14 cellular contexts compared by ENCODE assay signal in genomic region chr11:20368441-20368840, GRCh38. TPM values are rescaled to one million over a fixed set of nuclear protein-coding genes. Genes with fewer than 3 reads are reported as not detected.
DNase-seq lines count a peak whose midpoint lies in the region; ATAC-seq, FAIRE-seq and TF ChIP-seq lines count a peak whose summit lies in the region.
"Had no signal": no experiment of that assay in that cellular context is flagged by ENCODE, and none has a peak within 500 bp of the region (broad histone marks: within the 10 kb centered on the region; RNA-seq: fewer than 3 reads in every experiment).

No MANE protein-coding gene starts in this region.

- BruUV-seq in HCT116 (replicated peaks; lab: Mats Ljungman, UMichigan), result no TSS peak

- FAIRE-seq in keratinocyte (lab: Jason Lieb, UNC), result peak; percentile 73

- RAD21 ChIA-PET in HCT116 (lab: Charles Lee; ENCODE audit: low non-redundant PET in 1 of 2, low total read pairs in 2 of 2, uncharacterized antibody in 2 of 2, unreplicated experiment in 2 of 2), result no interaction called here

- no peaks in the 10 kb centered on the region for H3K9me2 ChIP-seq in HCT116 (ENCODE audit: insufficient read depth)

- H3K27ac Mint-ChIP-seq in activated T-helper 17 cell treated with anti-CD3 and anti-CD28 coated beads, Interleukin-2, amount 50 U/mL, for 72 hours, result peak overlapping the region; percentile 86
- H3K27ac Mint-ChIP-seq: WTC11 had no signal

- no peaks in the 10 kb centered on the region for H3K27me3 Mint-ChIP-seq in activated T-helper 17 cell treated with anti-CD3 and anti-CD28 coated beads, Interleukin-2, amount 50 U/mL, for 72 hours

- H3K27me3 ChIP-seq in HCT116 (ENCODE audit: insufficient read depth, low read length) (no peaks in the 10 kb centered on the region), keratinocyte (ENCODE audit: control insufficient read depth, extremely low read depth, insufficient read depth, low read length) (no peaks in the 10 kb centered on the region)
- H3K27me3 ChIP-seq: heart right ventricle had no signal

- H3K4me3 Mint-ChIP-seq in activated T-helper 17 cell treated with anti-CD3 and anti-CD28 coated beads, Interleukin-2, amount 50 U/mL, for 72 hours, result peak overlapping the region; percentile 81
- H3K4me3 Mint-ChIP-seq: WTC11 had no signal

- H4K20me1 ChIP-seq in HCT116 (ENCODE audit: insufficient read depth) (no peaks in the 10 kb centered on the region), keratinocyte (ENCODE audit: control insufficient read depth, extremely low read depth, insufficient read depth, low read length) (no peaks in the 10 kb centered on the region)

- CTCF ChIA-PET in HCT116 (lab: Charles Lee), result interaction anchor here (1.9 kb wide), 1 partner anchor 15 kb away, joined by 4 read pairs; no protein-coding TSS in a partner anchor

- H3K4me1 Mint-ChIP-seq in activated T-helper 17 cell treated with anti-CD3 and anti-CD28 coated beads, Interleukin-2, amount 50 U/mL, for 72 hours, result peaks cover 19% of the 10 kb centered on the region

- H3K9ac ChIP-seq in HCT116 (ENCODE audit: low read length) (peak overlapping the region; percentile 37), keratinocyte (ENCODE audit: control insufficient read depth, extremely low read depth, insufficient read depth, low read length) (peak overlapping the region; percentile 63)

- peaks cover 12% of the 10 kb centered on the region; the same call in 1 of the 2 replicates for H3K79me2 ChIP-seq in HCT116 (ENCODE audit: insufficient read depth, low read length)
- H3K79me2 ChIP-seq in keratinocyte (ENCODE audit: control insufficient read depth, insufficient read depth, low read length), result no peaks in the 10 kb centered on the region

- H3K4me1 ChIP-seq in HCT116 (ENCODE audit: control insufficient read depth in 1 of 2, insufficient read depth in 2 of 2, low read length in 2 of 2) (peaks cover 22 to 50% of the 10 kb centered on the region in 2 experiments), keratinocyte (ENCODE audit: control insufficient read depth, extremely low read depth, insufficient read depth, low read length) (peaks cover 34% of the 10 kb centered on the region)

- H3K4me3 ChIP-seq in HCT116 (replicated peaks in 1 of 2; ENCODE audit: low read depth in 1 of 2, low read length in 2 of 2) (no peak overlapping the region), keratinocyte (ENCODE audit: control insufficient read depth in 2 of 3, extremely low read depth in 1 of 3, insufficient read depth in 2 of 3, low read depth in 1 of 3, low read length in 3 of 3) (peak overlapping the region in 1 of 3 experiments; percentile 3)
- H3K4me3 ChIP-seq: heart right ventricle had no signal

- no peaks in the 10 kb centered on the region for H3K9me3 Mint-ChIP-seq in activated T-helper 17 cell treated with anti-CD3 and anti-CD28 coated beads, Interleukin-2, amount 50 U/mL, for 72 hours
- H3K9me3 Mint-ChIP-seq: WTC11 had no signal

- H3K4me2 ChIP-seq in HCT116 (ENCODE audit: low read length) (peak overlapping the region; percentile 67), keratinocyte (ENCODE audit: control insufficient read depth, extremely low read depth, insufficient read depth, low read depth, low read length) (peak overlapping the region; percentile 55)

- peak overlapping the region; percentile 53; the same call in 1 of the 2 replicates for H3K27ac ChIP-seq in HCT116 (ENCODE audit: low read depth, low read length)
- H3K27ac ChIP-seq in keratinocyte (ENCODE audit: control insufficient read depth, insufficient read depth, low read length), result peak overlapping the region; percentile 79
- H3K27ac ChIP-seq: C4-2B had no signal

- dilution Hi-C loops in keratinocyte (cut with MboI; ENCODE audit: extremely low pct_ligation_motif_present, low sequenced_read_pairs), result no loop called here

- no peak for ATAC-seq in HCT116
- no peak for ATAC-seq in activated T-helper 17 cell treated with anti-CD3 and anti-CD28 coated beads, Interleukin-2, amount 50 U/mL, for 72 hours (replicated peaks)
- ATAC-seq in GM18520 (IDR thresholded peaks at IDR 0.05; ENCODE audit: unreplicated experiment), result no peak
- ATAC-seq in Right ventricle myocardium inferior, result no peak
- ATAC-seq: heart right ventricle, WTC11 had no signal

- H3K9me3 ChIP-seq in HCT116 (ENCODE audit: control insufficient read depth in 1 of 2, insufficient read depth in 1 of 2, low read depth in 1 of 2, low read length in 2 of 2) (no peaks in the 10 kb centered on the region), keratinocyte (ENCODE audit: control insufficient read depth, low read depth, low read length) (no peaks in the 10 kb centered on the region)
- H3K9me3 ChIP-seq: heart right ventricle had no signal

- H3K36me3 ChIP-seq in HCT116 (ENCODE audit: control insufficient read depth in 1 of 2, insufficient read depth in 2 of 2, low read length in 2 of 2) (no peaks in the 10 kb centered on the region), keratinocyte (ENCODE audit: control insufficient read depth in 2 of 2, extremely low read depth in 1 of 2, insufficient read depth in 2 of 2, low read length in 2 of 2) (no peaks in the 10 kb centered on the region)

- TF ChIP-seq POLR2A in HCT116 (IDR thresholded peaks at IDR 0.05; ENCODE audit: borderline replicate concordance, extremely low read depth, insufficient read depth, insufficient read length), result no peak

- intact Hi-C loops in HCT116 (cut with micrococcal nuclease) (loop anchor here (1.0 kb wide), 1 partner anchor 19 kb away; the partner anchor contains the start of gene PRMT3), Right ventricle myocardium inferior (cut with DNase I) (no loop called here)

- no peak for TF ChIP-seq CTCF in HCT116 (IDR thresholded peaks at IDR 0.05 in 2 of 3, conservative IDR thresholded peaks at IDR 0.05 in 1 of 3; ENCODE audit: borderline replicate concordance in 1 of 3, insufficient read depth in 1 of 3, low read depth in 2 of 3, low read length in 2 of 3)
- no peak for TF ChIP-seq CTCF in keratinocyte (optimal IDR thresholded peaks at IDR 0.05 in 1 of 3, IDR thresholded peaks at IDR 0.05 in 1 of 3, conservative IDR thresholded peaks at IDR 0.05 in 1 of 3; ENCODE audit: extremely low read depth in 1 of 3, insufficient read depth in 2 of 3, low read length in 3 of 3)

- POLR2A ChIA-PET in HCT116 (lab: Charles Lee), result no interaction called here

- DNase-seq in A172 (ENCODE audit: low spot score) (peak; percentile 35), HCT116 (ENCODE audit: low read depth, low spot score) (no peak), keratinocyte (ENCODE audit: low read depth, low spot score) (peak; percentile 41), COLO668 (lab: John Stamatoyannopoulos, UW; ENCODE audit: unreplicated experiment) (no peak), Right ventricle myocardium inferior (ENCODE audit: missing footprints) (no peak), RKO (ENCODE audit: low spot score) (no peak)
- DNase-seq: heart right ventricle, NCI-H345, posterior cingulate gyrus, trophoblast cell had no signal

- no peak for TF ChIP-seq RAD21 in HCT116 (IDR thresholded peaks at IDR 0.05; ENCODE audit: low read depth)

- H2AFZ ChIP-seq in HCT116 (ENCODE audit: low read depth, low read length, poor library complexity, severe bottlenecking) (no peak overlapping the region), keratinocyte (ENCODE audit: control insufficient read depth, low read length) (no peak overlapping the region)

- peaks cover 89% of the 10 kb centered on the region for H3K36me3 Mint-ChIP-seq in activated T-helper 17 cell treated with anti-CD3 and anti-CD28 coated beads, Interleukin-2, amount 50 U/mL, for 72 hours (ENCODE audit: low read depth)

- H3K9me1 ChIP-seq in keratinocyte (ENCODE audit: control insufficient read depth, extremely low read depth, insufficient read depth, low read length), result no peaks in the 10 kb centered on the region

TF ChIP-seq in HCT116, 20 proteins besides CTCF, POLR2A, EP300 and RAD21:
- TF ChIP-seq, protein P1, sequence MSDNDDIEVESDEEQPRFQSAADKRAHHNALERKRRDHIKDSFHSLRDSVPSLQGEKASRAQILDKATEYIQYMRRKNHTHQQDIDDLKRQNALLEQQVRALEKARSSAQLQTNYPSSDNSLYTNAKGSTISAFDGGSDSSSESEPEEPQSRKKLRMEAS (IDR thresholded peaks at IDR 0.05), result no peak
- no peak for TF ChIP-seq TCF7L2 (IDR thresholded peaks at IDR 0.05; ENCODE audit: borderline replicate concordance, extremely low read depth, insufficient read depth, insufficient read length)
- no peak for TF ChIP-seq YY1 (IDR thresholded peaks at IDR 0.05; ENCODE audit: extremely low read depth, insufficient replicate concordance, low read depth, low read length)
- TF ChIP-seq CBX3 (IDR thresholded peaks at IDR 0.05; ENCODE audit: low read depth), result peak; percentile 30; the same call in 1 of the 2 replicates
- TF ChIP-seq SP1 (IDR thresholded peaks at IDR 0.05; ENCODE audit: low read depth), result peak; percentile 27; the same call in 1 of the 2 replicates

RNA-seq across cellular contexts. Expression of gene HTATIP2, which starts 4.9 kb away (rescaled TPM):
- total RNA-seq in A172 (2014; rRNA removed; shearing (Covaris generic)), result 29.0 and 36.9 TPM in 2 replicates
- total RNA-seq in HCT116 (2021; ENCODE audit: unreplicated experiment) (43.4 TPM), Right ventricle myocardium inferior (23.4 TPM)
- polyA plus RNA-seq in HCT116 (2012), result 28.3 and 40.8 TPM in 2 replicates
- 10 to 100 TPM; 64.9 to 76.5 TPM for total RNA-seq in activated T-helper 17 cell treated with anti-CD3 and anti-CD28 coated beads, Interleukin-2, amount 50 U/mL, for 72 hours
- 34.9 to 46.0 TPM (median 45.1 TPM) in 3 replicates for polyA plus RNA-seq in keratinocyte
- polyA plus RNA-seq in keratinocyte (2011; ENCODE audit: low read depth), result 97.0 TPM
- polyA plus RNA-seq in keratinocyte (2011; cell fraction: cytosol; rRNA removed), result 55.5 and 67.5 TPM in 2 replicates
- polyA plus RNA-seq in keratinocyte (2011; cell fraction: nucleus; rRNA removed), result 37.4 and 45.8 TPM in 2 replicates
- polyA plus RNA-seq in keratinocyte (2012; ENCODE audit: low replicate concordance), result 34.9 and 67.6 TPM in 2 replicates
- 3.1 to 26.9 TPM (median 21.4 TPM) in 3 replicates for polyA minus RNA-seq in keratinocyte
- 26.5 TPM for polyA minus RNA-seq in keratinocyte (2011; cell fraction: cytosol; rRNA and poly(A)+ RNA removed)
- 9.2 and 16.6 TPM in 2 replicates for polyA minus RNA-seq in keratinocyte (2011; cell fraction: nucleus; rRNA and poly(A)+ RNA removed)

RNA-seq across cellular contexts. Expression of gene PRMT3, which starts 19.1 kb away (rescaled TPM):
- 49.9 and 61.5 TPM in 2 replicates for total RNA-seq in A172 (2014; rRNA removed; shearing (Covaris generic))
- total RNA-seq in HCT116 (2021; ENCODE audit: unreplicated experiment) (24.3 TPM), Right ventricle myocardium inferior (13.3 TPM)
- 8.2 and 9.8 TPM in 2 replicates for polyA plus RNA-seq in HCT116 (2012)
- total RNA-seq in activated T-helper 17 cell treated with anti-CD3 and anti-CD28 coated beads, Interleukin-2, amount 50 U/mL, for 72 hours, result 10 to 100 TPM; 21.4 to 42.0 TPM
- 17.2 to 29.4 TPM (median 18.0 TPM) in 3 replicates for polyA plus RNA-seq in keratinocyte
- polyA plus RNA-seq in keratinocyte (2011; ENCODE audit: low read depth), result 19.4 TPM
- polyA plus RNA-seq in keratinocyte (2011; cell fraction: cytosol; rRNA removed), result 14.3 and 24.9 TPM in 2 replicates
- 17.3 and 19.5 TPM in 2 replicates for polyA plus RNA-seq in keratinocyte (2011; cell fraction: nucleus; rRNA removed)
- 16.6 and 18.6 TPM in 2 replicates for polyA plus RNA-seq in keratinocyte (2012; ENCODE audit: low replicate concordance)
- polyA minus RNA-seq in keratinocyte, result 2.2 to 22.2 TPM (median 9.4 TPM) in 3 replicates
- polyA minus RNA-seq in keratinocyte (2011; cell fraction: cytosol; rRNA and poly(A)+ RNA removed), result 15.9 TPM
- 16.0 and 25.6 TPM in 2 replicates for polyA minus RNA-seq in keratinocyte (2011; cell fraction: nucleus; rRNA and poly(A)+ RNA removed)

Comparison
In these comparisons a context has a peak if more than half of its experiments do, and no peak if none do; other contexts are left out.
1. DNase-seq: peak in A172 (single experiment) and keratinocyte (single experiment); none in HCT116 (single experiment), COLO668 (single experiment), Right ventricle myocardium inferior (single experiment) and RKO (single experiment).